In the genomic region with DNA sequence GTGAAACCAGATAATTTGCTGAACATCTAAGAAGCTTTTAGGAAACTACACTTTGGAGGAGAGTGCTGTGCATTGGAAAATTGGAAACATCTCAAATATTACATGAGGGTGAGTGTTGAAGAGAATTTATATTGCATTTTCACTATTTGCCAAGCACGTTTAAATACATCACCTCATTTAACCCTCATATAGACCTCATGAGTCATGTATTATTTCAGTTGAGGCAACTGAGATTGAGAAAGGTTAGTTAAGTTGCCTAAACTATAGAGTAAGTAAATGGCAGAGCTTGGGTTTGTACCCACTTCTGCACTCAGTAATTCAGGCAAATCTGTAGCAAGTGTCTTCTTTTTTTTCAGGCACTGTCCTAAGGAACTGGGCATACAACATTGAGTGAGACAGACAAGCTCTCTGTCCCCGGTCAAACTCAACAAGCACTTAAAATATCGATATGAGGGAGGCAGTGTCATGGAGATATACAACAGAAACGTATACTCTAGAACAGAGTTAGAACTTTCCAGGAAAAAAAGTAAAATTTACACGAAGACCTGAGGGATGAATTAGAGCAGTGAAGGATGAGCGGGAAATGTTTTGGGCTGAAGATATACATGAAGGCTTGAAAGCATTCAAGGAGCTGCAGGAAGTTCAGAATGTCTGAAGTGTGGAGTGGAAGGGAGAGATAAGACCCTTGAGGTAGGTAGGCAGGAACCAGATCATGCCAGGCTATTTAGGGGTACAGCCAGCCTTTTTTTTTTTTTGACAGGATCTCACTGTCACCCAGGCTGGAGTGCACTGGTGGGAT, we compare ENCODE assay signal across 17 cellular contexts. TPM values are rescaled to one million over a fixed set of nuclear protein-coding genes. Genes with fewer than 3 reads are reported as not detected.
A peak's percentile ranks its signal among the peaks of the same experiment; 100 is the strongest.
DNase-seq lines count a peak whose midpoint lies in the region; ATAC-seq and TF ChIP-seq lines count a peak whose summit lies in the region.
"Had no signal": no experiment of that assay in that cellular context is flagged by ENCODE, and none has a peak within 500 bp of the region (broad histone marks: within the 10 kb centered on the region; RNA-seq: fewer than 3 reads in every experiment).

No MANE protein-coding gene starts in this region.

- TF ChIP-seq CTCF in fibroblast of lung (conservative IDR thresholded peaks at IDR 0.05 in 1 of 2, IDR thresholded peaks at IDR 0.05 in 1 of 2; ENCODE audit: low read depth in 1 of 2, low read length in 2 of 2) (no peak), hepatocyte (IDR thresholded peaks at IDR 0.05; ENCODE audit: poor library complexity) (no peak), spleen (IDR thresholded peaks at IDR 0.05 in 8 of 11, conservative IDR thresholded peaks at IDR 0.05 in 3 of 11) (no peak)

- no peaks in the 10 kb centered on the region for H3K36me3 ChIP-seq in ACC112 (ENCODE audit: insufficient read depth, low read length)
- H3K36me3 ChIP-seq in fibroblast of lung (ENCODE audit: control insufficient read depth, insufficient read depth, low read length) = no peaks in the 10 kb centered on the region
- H3K36me3 ChIP-seq in hepatocyte (replicated peaks; ENCODE audit: insufficient read depth, low read depth) = no peaks in the 10 kb centered on the region
- no peaks in the 10 kb centered on the region for H3K36me3 ChIP-seq in spleen
- H3K36me3 ChIP-seq: heart left ventricle had no signal

- H3K4me3 ChIP-seq in ACC112 (ENCODE audit: low read depth, low read length) = 0 out of 2 replicates have a peak overlapping the region, but pooled peaks have one; percentile 37
- no peak overlapping the region for H3K4me3 ChIP-seq in fibroblast of lung (replicated peaks in 1 of 4; ENCODE audit: control extremely low read depth in 1 of 4, insufficient read depth in 1 of 4, low read depth in 3 of 4, low read length in 4 of 4)
- H3K4me3 ChIP-seq in hepatocyte = no peak overlapping the region
- H3K4me3 ChIP-seq in spleen = no peak overlapping the region
- H3K4me3 ChIP-seq: heart left ventricle had no signal

- H4K20me1 ChIP-seq in fibroblast of lung (ENCODE audit: control insufficient read depth, extremely low read depth, insufficient read depth, low read length) (no peaks in the 10 kb centered on the region), hepatocyte (ENCODE audit: insufficient read depth, poor library complexity, severe bottlenecking) (peaks cover 7% of the 10 kb centered on the region)

- H3K9me3 ChIP-seq in T-helper 17 cell (ENCODE audit: control insufficient read depth, low read length, poor library complexity, severe bottlenecking) (no peaks in the 10 kb centered on the region), fibroblast of lung (ENCODE audit: control insufficient read depth, insufficient read depth, low read depth, low read length) (no peaks in the 10 kb centered on the region), hepatocyte (ENCODE audit: low read depth) (no peaks in the 10 kb centered on the region), spleen (no peaks in the 10 kb centered on the region)
- H3K9me3 ChIP-seq: heart left ventricle had no signal

- H3K27me3 ChIP-seq in ACC112 (ENCODE audit: insufficient read depth, low read length) = no peaks in the 10 kb centered on the region
- H3K27me3 ChIP-seq in fibroblast of lung (ENCODE audit: control insufficient read depth, insufficient read depth, low read length) = no peaks in the 10 kb centered on the region
- H3K27me3 ChIP-seq in hepatocyte = no peaks in the 10 kb centered on the region
- no peaks in the 10 kb centered on the region for H3K27me3 ChIP-seq in spleen (replicated peaks in 1 of 7)
- H3K27me3 ChIP-seq: heart left ventricle had no signal

- peak overlapping the region; percentile 5 for H3K4me3 Mint-ChIP-seq in T-helper 17 cell
- H3K4me3 Mint-ChIP-seq: mesothelial cell of epicardium had no signal

- no peaks in the 10 kb centered on the region for H3K9me2 ChIP-seq in hepatocyte (replicated peaks; ENCODE audit: insufficient read depth)

- intact Hi-C loops in spleen (cut with DNase I; ENCODE audit: low total_unique reads) = no loop called here

- H3K79me2 ChIP-seq in ACC112 (ENCODE audit: control insufficient read depth, insufficient read depth, low read length, unreplicated experiment) (peaks cover 19% of the 10 kb centered on the region), fibroblast of lung (ENCODE audit: control insufficient read depth, insufficient read depth, low read length) (peaks cover 18% of the 10 kb centered on the region), hepatocyte (peaks cover 21% of the 10 kb centered on the region)

- H3K4me2 ChIP-seq in fibroblast of lung (ENCODE audit: extremely low read depth, insufficient read depth, low read length) (no peak overlapping the region), hepatocyte (no peak overlapping the region)

- no peak overlapping the region for H3K9ac ChIP-seq in fibroblast of lung (ENCODE audit: insufficient read depth, low read length)

- TF ChIP-seq POLR2A in spleen (IDR thresholded peaks at IDR 0.05) = no peak

- H3K4me1 ChIP-seq in ACC112 (ENCODE audit: control insufficient read depth, insufficient read depth, low read length, unreplicated experiment) = peaks cover 35% of the 10 kb centered on the region
- H3K4me1 ChIP-seq in fibroblast of lung (ENCODE audit: control insufficient read depth, extremely low read depth, insufficient read depth, low read length) = peaks cover 2% of the 10 kb centered on the region
- H3K4me1 ChIP-seq in hepatocyte (ENCODE audit: insufficient read depth) = peaks cover 9% of the 10 kb centered on the region
- H3K4me1 ChIP-seq in spleen = peaks cover 16 to 34% (median 22%) of the 10 kb centered on the region in 6 donors

- H3K27ac ChIP-seq in ACC112 (ENCODE audit: low read depth, low read length) (peak overlapping the region; percentile 67), fibroblast of lung (ENCODE audit: insufficient read depth, low read length) (no peak overlapping the region), hepatocyte (no peak overlapping the region), spleen (no peak overlapping the region)
- H3K27ac ChIP-seq: heart left ventricle had no signal

- DNase-seq in EL = peak; percentile 38
- DNase-seq in T-helper 17 cell = no peak
- DNase-seq in fibroblast of lung (ENCODE audit: low read depth in 2 of 2) = peak; percentile 17 to 54
- DNase-seq in hepatocyte (ENCODE audit: low spot score) = no peak
- DNase-seq in NCI-H2227 treated with DMSO at 0.1 percent for 48 hours (lab: John Stamatoyannopoulos, UW) = no peak
- no peak for DNase-seq in spleen
- DNase-seq: activated CD4-positive, CD25-positive, alpha-beta regulatory T cell; activated effector memory CD4-positive, alpha-beta T cell treated with Interleukin-2 at 50 U/mL for 16 hours; heart left ventricle; kidney; nucleus accumbens; right cardiac atrium; stimulated activated CD4-positive, alpha-beta T cell treated with anti-CD3 and anti-CD28 coated beads, Interleukin-2, amount 100 ng/mL, for 48 hours had no signal

- peak overlapping the region; percentile 47 for H2AFZ ChIP-seq in ACC112 (ENCODE audit: low read length, unreplicated experiment)
- no peak overlapping the region for H2AFZ ChIP-seq in fibroblast of lung (ENCODE audit: low read length)
- H2AFZ ChIP-seq in hepatocyte = no peak overlapping the region

- peaks cover 19% of the 10 kb centered on the region for H3K4me1 Mint-ChIP-seq in T-helper 17 cell

- H3K27ac Mint-ChIP-seq in T-helper 17 cell = no peak overlapping the region
- H3K27ac Mint-ChIP-seq: mesothelial cell of epicardium had no signal

- 87% methylated on average over 6 of the region's 6 CpGs for WGBS in hepatocyte (ENCODE audit: low lambda C conversion rate, missing lambda C conversion rate)
- WGBS in spleen, 5 donors = 26 to 41% (median 35%) methylated on average over 6 of the region's 6 CpGs

- ATAC-seq in T-helper 17 cell (no peak), GM21423 (IDR thresholded peaks at IDR 0.05; ENCODE audit: unreplicated experiment) (no peak)
- ATAC-seq: heart left ventricle, Panc1, right cardiac atrium had no signal

- no peaks in the 10 kb centered on the region for H3K36me3 Mint-ChIP-seq in T-helper 17 cell (ENCODE audit: low read depth)
- H3K36me3 Mint-ChIP-seq: mesothelial cell of epicardium had no signal

- no peaks in the 10 kb centered on the region for H3K27me3 Mint-ChIP-seq in T-helper 17 cell

RNA-seq across cellular contexts. Expression of gene NLK, which starts 3.5 kb away (rescaled TPM):
- 10 to 100 TPM; 12.3 to 15.1 TPM for total RNA-seq in T-helper 17 cell
- 11.6 and 14.4 TPM in 2 replicates for total RNA-seq in fibroblast of lung
- 13.1 and 16.1 TPM in 2 replicates for polyA plus RNA-seq in fibroblast of lung
- 6.6 and 7.4 TPM in 2 replicates for polyA plus RNA-seq in fibroblast of lung (2012)
- 17.0 and 56.1 TPM in 2 replicates for polyA minus RNA-seq in fibroblast of lung (ENCODE audit: low replicate concordance)
- total RNA-seq in hepatocyte = 24.9 and 29.1 TPM in 2 replicates
- polyA plus RNA-seq in hepatocyte = 5.2 and 7.1 TPM in 2 replicates
- 10 to 100 TPM; 22.5 to 49.4 (median 37.0) TPM for total RNA-seq in spleen
- 10 to 100 TPM; 12.6 to 15.3 (median 13.9) TPM for polyA plus RNA-seq in spleen

Comparison
In these comparisons a context has a peak if more than half of its experiments do, and no peak if none do; other contexts are left out.
1. DNase-seq: peak in EL (single experiment) and fibroblast of lung (2 of 2); none in T-helper 17 cell (0 of 3), hepatocyte (single experiment), NCI-H2227 treated with DMSO at 0.1 percent for 48 hours (single experiment) and spleen (single experiment).